2 cellular contexts compared by ENCODE assay signal in genomic region chr17:74563358-74563757, GRCh38.
TF ChIP-seq lines count a peak whose summit lies in the region.

No MANE protein-coding gene starts in this region.

TF ChIP-seq in HepG2, 621 proteins besides CTCF, POLR2A, EP300 and RAD21 (continues in another document):
- TF ChIP-seq SKI (IDR thresholded peaks at IDR 0.05; ENCODE audit: partially characterized antibody): no peak
- no peak for TF ChIP-seq CENPT (CRISPR knock-in tag; IDR thresholded peaks at IDR 0.05; ENCODE audit: low read depth)
- no peak for TF ChIP-seq ZNF331 (CRISPR knock-in tag; IDR thresholded peaks at IDR 0.05)
- no peak for TF ChIP-seq ZNF597 (CRISPR knock-in tag; IDR thresholded peaks at IDR 0.05)
- no peak for TF ChIP-seq ZNF570 (CRISPR knock-in tag; IDR thresholded peaks at IDR 0.05; ENCODE audit: borderline replicate concordance)
- TF ChIP-seq TRIM22 (IDR thresholded peaks at IDR 0.05): peak; percentile 44; the same call in 1 of the 2 replicates
- peak; percentile 45 for TF ChIP-seq RAD51 (IDR thresholded peaks at IDR 0.05; ENCODE audit: borderline replicate concordance)
- TF ChIP-seq ZNF274 (CRISPR knock-in tag; IDR thresholded peaks at IDR 0.05): no peak
- TF ChIP-seq ZNF282 (IDR thresholded peaks at IDR 0.05; ENCODE audit: partially characterized antibody): peak; percentile 90
- peak; percentile 34; the same call in 1 of the 2 replicates for TF ChIP-seq FOXK2 (IDR thresholded peaks at IDR 0.05)
- TF ChIP-seq ZNF772 (CRISPR knock-in tag; IDR thresholded peaks at IDR 0.05): no peak
- TF ChIP-seq ZFP36 (IDR thresholded peaks at IDR 0.05; ENCODE audit: borderline replicate concordance, low read depth, low read length, partially characterized antibody): no peak
- TF ChIP-seq ATF3 (CRISPR knock-in tag; IDR thresholded peaks at IDR 0.05): no peak
- no peak for TF ChIP-seq THAP7 (CRISPR knock-in tag; IDR thresholded peaks at IDR 0.05)
- TF ChIP-seq SATB2 (CRISPR knock-in tag; IDR thresholded peaks at IDR 0.05): no peak
- TF ChIP-seq ATM (IDR thresholded peaks at IDR 0.05; ENCODE audit: borderline replicate concordance): peak; percentile 83; the same call in 1 of the 2 replicates
- TF ChIP-seq SKIL (CRISPR knock-in tag; IDR thresholded peaks at IDR 0.05; ENCODE audit: borderline replicate concordance): no peak
- TF ChIP-seq ZNF839 (CRISPR knock-in tag; IDR thresholded peaks at IDR 0.05; ENCODE audit: borderline replicate concordance): no peak
- no peak for TF ChIP-seq PRDM15 (CRISPR knock-in tag; IDR thresholded peaks at IDR 0.05)
- no peak for TF ChIP-seq ZFX (CRISPR knock-in tag; IDR thresholded peaks at IDR 0.05; ENCODE audit: low read depth)
- TF ChIP-seq NFRKB (IDR thresholded peaks at IDR 0.05): peak; percentile 6; the same call in 1 of the 2 replicates
- TF ChIP-seq HOXA9 (CRISPR knock-in tag; IDR thresholded peaks at IDR 0.05; ENCODE audit: borderline replicate concordance): peak; percentile 57; the same call in 1 of the 2 replicates

TF ChIP-seq in K562, 482 proteins besides CTCF, POLR2A, EP300 and RAD21:
- TF ChIP-seq MITF (IDR thresholded peaks at IDR 0.05) (no peak), TEAD1 (CRISPR knock-in tag; IDR thresholded peaks at IDR 0.05) (no peak), OTX1 (CRISPR knock-in tag; IDR thresholded peaks at IDR 0.05) (0 out of 2 replicates have a peak, but pooled peaks have one; percentile 26), NFE2L1 (tag; IDR thresholded peaks at IDR 0.05; ENCODE audit: borderline replicate concordance, low read depth) (no peak), SMARCB1 (IDR thresholded peaks at IDR 0.05; ENCODE audit: insufficient read length, low read depth) (no peak), ZKSCAN1 (IDR thresholded peaks at IDR 0.05; ENCODE audit: low read depth, low read length) (no peak), ZBTB26 (CRISPR knock-in tag; IDR thresholded peaks at IDR 0.05) (peak; percentile 61), ETV6 (IDR thresholded peaks at IDR 0.05; ENCODE audit: borderline replicate concordance in 1 of 2, low read depth in 2 of 2, low read length in 1 of 2) (no peak), ETV6 (CRISPR knock-in tag; IDR thresholded peaks at IDR 0.05; ENCODE audit: borderline replicate concordance) (no peak), CREBBP (IDR thresholded peaks at IDR 0.05; ENCODE audit: low read depth, low read length) (peak; percentile 24), ZBTB43 (CRISPR knock-in tag; IDR thresholded peaks at IDR 0.05) (peak; percentile 88; the same call in 1 of the 2 replicates), HBP1 (CRISPR knock-in tag; IDR thresholded peaks at IDR 0.05) (0 out of 2 replicates have a peak, but pooled peaks have one; percentile 47), HNRNPL (IDR thresholded peaks at IDR 0.05; ENCODE audit: low read depth, low read length) (no peak), MYNN (IDR thresholded peaks at IDR 0.05) (0 out of 2 replicates have a peak, but pooled peaks have one; percentile 23), MYNN (CRISPR knock-in tag; IDR thresholded peaks at IDR 0.05) (no peak), SRSF9 (IDR thresholded peaks at IDR 0.05; ENCODE audit: borderline replicate concordance, low read depth, low read length) (no peak)
